ENCODE assay signal across 8 cellular contexts in genomic region chr2:138500592-138501426, GRCh38. TPM values are rescaled to one million over a fixed set of nuclear protein-coding genes. Genes with fewer than 3 reads are reported as not detected.
DNase-seq lines count a peak whose midpoint lies in the region; ATAC-seq and TF ChIP-seq lines count a peak whose summit lies in the region.

No MANE protein-coding gene starts in this region.

- no peak for TF ChIP-seq CTCF in Calu3 (IDR thresholded peaks at IDR 0.05; ENCODE audit: unreplicated experiment)
- TF ChIP-seq CTCF in coronary artery (IDR thresholded peaks at IDR 0.05), result no peak

- peaks cover 24 to 29% of the 10 kb centered on the region in 2 donors for H3K4me1 ChIP-seq in mucosa of rectum (ENCODE audit: control insufficient read depth in 2 of 2, insufficient read depth in 2 of 2, low read length in 2 of 2)

- H3K4me1 Mint-ChIP-seq in Calu3 (ENCODE audit: low read depth, unreplicated experiment), result peaks cover 13% of the 10 kb centered on the region

- peak overlapping the region; percentile 89 to 97 for H3K27ac ChIP-seq in coronary artery
- H3K27ac ChIP-seq in mucosa of rectum (ENCODE audit: low read depth in 2 of 2, low read length in 2 of 2), result peak overlapping the region; percentile 87 to 93

- peak overlapping the region; percentile 85 to 86 for H3K9ac ChIP-seq in mucosa of rectum (ENCODE audit: low read depth in 1 of 2, low read length in 2 of 2)

- no peaks in the 10 kb centered on the region for H3K9me3 Mint-ChIP-seq in Calu3 (ENCODE audit: low read depth, unreplicated experiment)

- TSS peak; percentile 50 for BruUV-seq in Calu3 (replicated peaks; lab: Mats Ljungman, UMichigan)

- DNase-seq in Calu3, result peak; percentile 26
- DNase-seq in NCI-H2171 treated with DMSO at 0.1 percent for 48 hours (lab: John Stamatoyannopoulos, UW), result peak; percentile 69
- DNase-seq in coronary artery (ENCODE audit: low spot score), result no peak
- no peak for DNase-seq in islet precursor cell
- no peak for DNase-seq in HK-2 (ENCODE audit: unreplicated experiment)
- no peak for DNase-seq in ecto neural progenitor cell (ENCODE audit: low spot score)

- no peaks in the 10 kb centered on the region for H3K27me3 ChIP-seq in mucosa of rectum (ENCODE audit: control insufficient read depth in 2 of 2, insufficient read depth in 2 of 2, low read length in 2 of 2)

- H3K27me3 Mint-ChIP-seq in Calu3 (ENCODE audit: unreplicated experiment), result no peaks in the 10 kb centered on the region

- H3K36me3 ChIP-seq in mucosa of rectum (ENCODE audit: control insufficient read depth in 2 of 2, insufficient read depth in 2 of 2, low read length in 2 of 2), result no peaks in the 10 kb centered on the region

- no peaks in the 10 kb centered on the region for H3K9me3 ChIP-seq in mucosa of rectum (ENCODE audit: control insufficient read depth in 2 of 2, low read length in 2 of 2)

- H3K27ac Mint-ChIP-seq in Calu3 (ENCODE audit: unreplicated experiment), result peak overlapping the region; percentile 80

- CTCF ChIA-PET in Calu3 (lab: Charles Lee), result interaction anchor here (0.8 kb wide), 1 partner anchor 22 kb away, joined by 3 read pairs; no protein-coding TSS in a partner anchor

- ATAC-seq in GM21528 (IDR thresholded peaks at IDR 0.05; ENCODE audit: low FRiP score, unreplicated experiment), result peak; percentile 2

- H3K4me3 ChIP-seq in coronary artery (peak overlapping the region; percentile 92), mucosa of rectum (ENCODE audit: low read length in 2 of 2) (peak overlapping the region; percentile 85 to 93)

- peak overlapping the region; percentile 86 for H3K4me3 Mint-ChIP-seq in Calu3 (ENCODE audit: low read depth, unreplicated experiment)

- intact Hi-C loops in Calu3 (cut with micrococcal nuclease; ENCODE audit: unreplicated experiment), result loop anchor here (1.0 to 10.0 kb wide), 6 partner anchors 75 to 576 kb away; no protein-coding TSS in a partner anchor

- H3K36me3 Mint-ChIP-seq in Calu3 (ENCODE audit: insufficient read depth, unreplicated experiment), result peaks cover 28% of the 10 kb centered on the region

RNA-seq across cellular contexts. Expression of gene SPOPL, which starts 0.8 kb away (rescaled TPM):
- total RNA-seq in Calu3 (2022), result 37.8 and 40.8 TPM in 2 replicates

Comparison
In these comparisons a context has a peak if more than half of its experiments do, and no peak if none do; other contexts are left out.
1. DNase-seq: peak in Calu3 (single experiment) and NCI-H2171 treated with DMSO at 0.1 percent for 48 hours (single experiment); none in coronary artery (single experiment), islet precursor cell (single experiment), HK-2 (single experiment) and ecto neural progenitor cell (single experiment).